ENCODE assay signal across 15 cellular contexts in the genomic region with DNA sequence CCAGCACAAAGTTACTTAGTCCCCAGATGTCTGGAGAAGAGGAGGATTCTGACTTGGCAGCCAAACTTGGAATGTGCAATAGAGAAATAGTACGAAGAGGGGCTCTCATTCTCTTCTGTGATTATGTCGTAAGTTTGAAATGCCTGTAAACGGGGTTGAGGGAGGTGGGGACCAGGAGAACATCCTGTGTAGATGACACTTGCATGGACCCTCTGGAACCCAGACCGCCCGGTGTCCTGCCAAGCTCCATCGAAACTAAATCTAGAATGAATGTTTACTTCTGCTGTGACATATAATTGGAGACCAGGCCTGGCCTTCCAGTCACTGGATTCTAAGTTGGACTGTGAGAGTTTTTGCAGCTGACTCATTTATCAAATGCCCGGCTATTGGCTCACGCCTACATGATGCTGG. TPM values are rescaled to one million over a fixed set of nuclear protein-coding genes. Genes with fewer than 3 reads are reported as not detected.
DNase-seq lines count a peak whose midpoint lies in the region; ATAC-seq and TF ChIP-seq lines count a peak whose summit lies in the region.
"Had no signal": no experiment of that assay in that cellular context is flagged by ENCODE, and none has a peak within 500 bp of the region (broad histone marks: within the 10 kb centered on the region; RNA-seq: fewer than 3 reads in every experiment).

No MANE protein-coding gene starts in this region.

- peak overlapping the region; percentile 99 for H3K27ac Mint-ChIP-seq in activated T-helper 2 cell treated with anti-CD3 and anti-CD28 coated beads, Interferon-gamma antibody, Interleukin-2, Interleukin-4, amounts not matched to agents 10 μg/mL and 5 μg/mL and 100 μg/mL, durations not matched to agents 14 hours and 24 hours and 36 hours
- H3K27ac Mint-ChIP-seq: stimulated activated naive B cell treated with anti-CD40 and anti-IgM and Interleukin-4, amounts not matched to agents 10 μg/mL and 1 μg/mL and 100 μg/mL, for 72 hours had no signal

- WGBS in psoas muscle, 3 donors, result 29 to 42% (median 36%) methylated on average over 8 of the region's 8 CpGs
- WGBS in mesendoderm (ENCODE audit: extremely low coverage, insufficient coverage, low lambda C conversion rate), result no CpG with 5 or more reads among the region's 8 CpGs

- peaks cover 58% of the 10 kb centered on the region for H3K36me3 Mint-ChIP-seq in activated T-helper 2 cell treated with anti-CD3 and anti-CD28 coated beads, Interferon-gamma antibody, Interleukin-2, Interleukin-4, amounts not matched to agents 10 μg/mL and 5 μg/mL and 100 μg/mL, durations not matched to agents 14 hours and 24 hours and 36 hours (ENCODE audit: low read depth)

- H2BK5ac ChIP-seq in mesendoderm (ENCODE audit: low read length), result no peak overlapping the region

- H3K56ac ChIP-seq in mesendoderm (ENCODE audit: low read length), result no peak overlapping the region

- H3K27me3 ChIP-seq in BJ (ENCODE audit: control insufficient read depth, insufficient read depth, low read length) (no peaks in the 10 kb centered on the region), psoas muscle (ENCODE audit: insufficient read depth in 3 of 3, low read length in 2 of 3) (no peaks in the 10 kb centered on the region), mesendoderm (ENCODE audit: insufficient read depth, low read length, poor library complexity) (no peaks in the 10 kb centered on the region)

- DNase-seq in BJ (ENCODE audit: low read depth), result peak; percentile 19
- no peak for DNase-seq in activated T-helper 2 cell treated with anti-CD3 and anti-CD28 coated beads, Interferon-gamma antibody, Interleukin-2, Interleukin-4, amounts not matched to agents 10 μg/mL and 5 μg/mL and 100 μg/mL, durations not matched to agents 14 hours and 24 hours and 36 hours (ENCODE audit: low spot score)
- DNase-seq in cardiac septum (ENCODE audit: low spot score), result peak; percentile 33
- DNase-seq in psoas muscle, result peak; percentile 75 to 85
- no peak for DNase-seq in GM19238 (ENCODE audit: insufficient read length, low spot score)
- DNase-seq in RKO (ENCODE audit: low spot score), result no peak
- no peak for DNase-seq in mesendoderm
- DNase-seq: activated CD4-positive, alpha-beta T cell treated with anti-CD3 and anti-CD28 coated beads for 36 hours; activated naive CD8-positive, alpha-beta T cell treated with anti-CD3 and anti-CD28 coated beads, Interleukin-2, amount 10 ng/mL, durations not matched to agents 7 days and 5 days; Caco-2; Karpas-422; mammary epithelial cell; stimulated activated naive B cell treated with anti-CD40 and anti-IgM and Interleukin-4, amounts not matched to agents 10 μg/mL and 1 μg/mL and 100 μg/mL, for 72 hours had no signal

- no peaks in the 10 kb centered on the region for H3K79me2 ChIP-seq in mesendoderm (ENCODE audit: control insufficient read depth, insufficient read depth, low read length)

- no peaks in the 10 kb centered on the region for H3K79me1 ChIP-seq in mesendoderm (ENCODE audit: low read length)

- H3K9ac ChIP-seq in mesendoderm (ENCODE audit: low read length), result no peak overlapping the region

- peak; percentile 55 to 70 (median 66) for ATAC-seq in psoas muscle
- ATAC-seq in GM21717 (IDR thresholded peaks at IDR 0.05; ENCODE audit: unreplicated experiment), result no peak
- ATAC-seq: activated CD4-positive, alpha-beta T cell treated with anti-CD3 and anti-CD28 coated beads for 36 hours; stimulated activated naive B cell treated with anti-CD40 and anti-IgM and Interleukin-4, amounts not matched to agents 10 μg/mL and 1 μg/mL and 100 μg/mL, for 72 hours had no signal

- no peak overlapping the region for H3K4me2 ChIP-seq in mesendoderm (ENCODE audit: low read length)

- H3K36me3 ChIP-seq in BJ (ENCODE audit: control insufficient read depth, insufficient read depth, low read length), result peaks cover 8% of the 10 kb centered on the region
- H3K36me3 ChIP-seq in psoas muscle (ENCODE audit: insufficient read depth in 1 of 2, low read depth in 1 of 2), result peaks cover 0 to 32% of the 10 kb centered on the region in 2 donors
- peaks cover 9% of the 10 kb centered on the region for H3K36me3 ChIP-seq in mesendoderm (ENCODE audit: control insufficient read depth, insufficient read depth, low read length)

- no peaks in the 10 kb centered on the region for H3K9me3 ChIP-seq in psoas muscle
- H3K9me3 ChIP-seq: Caco-2 had no signal

- no peak overlapping the region for H3K4ac ChIP-seq in mesendoderm (ENCODE audit: low read depth, low read length)

- H4K5ac ChIP-seq in mesendoderm (ENCODE audit: low read length), result no peak overlapping the region

- no peak overlapping the region for H3K23ac ChIP-seq in mesendoderm (ENCODE audit: low read length)

- H3K27ac ChIP-seq in psoas muscle, result peak overlapping the region; percentile 75
- H3K27ac ChIP-seq in mesendoderm (ENCODE audit: low read depth, low read length), result no peak overlapping the region

- H3K4me3 ChIP-seq in BJ (ENCODE audit: low read depth, low read length) (no peak overlapping the region), psoas muscle (no peak overlapping the region), mesendoderm (ENCODE audit: low read length) (no peak overlapping the region)

- peaks cover 36% of the 10 kb centered on the region for H3K4me1 Mint-ChIP-seq in activated T-helper 2 cell treated with anti-CD3 and anti-CD28 coated beads, Interferon-gamma antibody, Interleukin-2, Interleukin-4, amounts not matched to agents 10 μg/mL and 5 μg/mL and 100 μg/mL, durations not matched to agents 14 hours and 24 hours and 36 hours (ENCODE audit: low read depth)

- H3K18ac ChIP-seq in mesendoderm (ENCODE audit: low read length), result no peak overlapping the region

- no peak overlapping the region for H3K4me3 Mint-ChIP-seq in activated T-helper 2 cell treated with anti-CD3 and anti-CD28 coated beads, Interferon-gamma antibody, Interleukin-2, Interleukin-4, amounts not matched to agents 10 μg/mL and 5 μg/mL and 100 μg/mL, durations not matched to agents 14 hours and 24 hours and 36 hours (ENCODE audit: low read depth)
- H3K4me3 Mint-ChIP-seq: stimulated activated naive B cell treated with anti-CD40 and anti-IgM and Interleukin-4, amounts not matched to agents 10 μg/mL and 1 μg/mL and 100 μg/mL, for 72 hours had no signal

- no peaks in the 10 kb centered on the region for H3K9me3 Mint-ChIP-seq in activated T-helper 2 cell treated with anti-CD3 and anti-CD28 coated beads, Interferon-gamma antibody, Interleukin-2, Interleukin-4, amounts not matched to agents 10 μg/mL and 5 μg/mL and 100 μg/mL, durations not matched to agents 14 hours and 24 hours and 36 hours
- H3K9me3 Mint-ChIP-seq: activated naive CD8-positive, alpha-beta T cell treated with anti-CD3 and anti-CD28 coated beads, Interleukin-2, amount 10 ng/mL, durations not matched to agents 7 days and 5 days; stimulated activated naive B cell treated with anti-CD40 and anti-IgM and Interleukin-4, amounts not matched to agents 10 μg/mL and 1 μg/mL and 100 μg/mL, for 72 hours had no signal

- H3K27me3 Mint-ChIP-seq in activated T-helper 2 cell treated with anti-CD3 and anti-CD28 coated beads, Interferon-gamma antibody, Interleukin-2, Interleukin-4, amounts not matched to agents 10 μg/mL and 5 μg/mL and 100 μg/mL, durations not matched to agents 14 hours and 24 hours and 36 hours (ENCODE audit: low read depth), result no peaks in the 10 kb centered on the region
- H3K27me3 Mint-ChIP-seq: activated CD4-positive, alpha-beta T cell treated with anti-CD3 and anti-CD28 coated beads for 36 hours; activated naive CD8-positive, alpha-beta T cell treated with anti-CD3 and anti-CD28 coated beads, Interleukin-2, amount 10 ng/mL, durations not matched to agents 7 days and 5 days; stimulated activated naive B cell treated with anti-CD40 and anti-IgM and Interleukin-4, amounts not matched to agents 10 μg/mL and 1 μg/mL and 100 μg/mL, for 72 hours had no signal

- no peak overlapping the region for H4K8ac ChIP-seq in mesendoderm (ENCODE audit: low read depth, low read length)

- no peak overlapping the region for H2AK5ac ChIP-seq in mesendoderm (ENCODE audit: low read length)

- POLR2A ChIA-PET in BJ (lab: Charles Lee), result no interaction called here

- H2BK120ac ChIP-seq in mesendoderm (ENCODE audit: low read depth, low read length), result no peak overlapping the region

- TF ChIP-seq CTCF in BJ (IDR thresholded peaks at IDR 0.05; ENCODE audit: insufficient read depth, low read depth, low read length) (no peak), psoas muscle (IDR thresholded peaks at IDR 0.05) (no peak)

- H2BK15ac ChIP-seq in mesendoderm (replicated peaks; ENCODE audit: low read depth), result no peak overlapping the region

- H3K4me1 ChIP-seq in psoas muscle, result peaks cover 52% of the 10 kb centered on the region
- H3K4me1 ChIP-seq in mesendoderm (ENCODE audit: control insufficient read depth, low read depth, low read length), result no peaks in the 10 kb centered on the region
- H3K4me1 ChIP-seq: Caco-2 had no signal

- intact Hi-C loops in activated T-helper 2 cell treated with anti-CD3 and anti-CD28 coated beads, Interferon-gamma antibody, Interleukin-2, Interleukin-4, amounts not matched to agents 10 μg/mL and 5 μg/mL and 100 μg/mL, durations not matched to agents 14 hours and 24 hours and 36 hours (cut with micrococcal nuclease), result loop anchor here (5.0 to 10.0 kb wide), 2 partner anchors 88 to 239 kb away; partner anchors contain the start of genes GRK4, NOP14 and RGS12
- intact Hi-C loops in cardiac septum (cut with DNase I) (no loop called here), psoas muscle (cut with DNase I) (loop anchor here in 1 of 2 donors (5.0 kb wide), 1 partner anchor 88 kb away; the partner anchor contains the start of gene RGS12)

- CTCF ChIA-PET in BJ (lab: Yijun Ruan, JAX), result interaction anchor here (0.8 to 1.7 kb wide), 4 partner anchors 9 to 97 kb away, joined by 3 to 7 read pairs (median 4); no protein-coding TSS in a partner anchor

RNA-seq across cellular contexts. Expression of gene MSANTD1, which starts 44.9 kb away (rescaled TPM):
- 0.06 and 0.10 TPM in 2 replicates for polyA plus RNA-seq in BJ (2011; rRNA removed)
- polyA minus RNA-seq in BJ (2011; rRNA and poly(A)+ RNA removed), result 0.05 and 0.21 TPM in 2 replicates
- total RNA-seq in activated T-helper 2 cell treated with anti-CD3 and anti-CD28 coated beads, Interferon-gamma antibody, Interleukin-2, Interleukin-4, amounts not matched to agents 10 μg/mL and 5 μg/mL and 100 μg/mL, durations not matched to agents 14 hours and 24 hours and 36 hours, result 0.64 and 0.68 TPM in 2 replicates
- 1.1 TPM for total RNA-seq in cardiac septum
- total RNA-seq in psoas muscle, result under 1 TPM; 0.25 to 0.94 (median 0.70) TPM
- under 1 TPM; 0.11 to 0.34 (median 0.27) TPM for polyA plus RNA-seq in psoas muscle
- polyA plus RNA-seq in mesendoderm (2013, experiment 1 of 2), result 0.14 TPM
- 0.15 TPM for polyA plus RNA-seq in mesendoderm (2013, experiment 2 of 2)
- total RNA-seq: epithelial cell of proximal tubule had no signal

Comparison
In these comparisons a context has a peak if more than half of its experiments do, and no peak if none do; other contexts are left out.
1. DNase-seq: peak in BJ (single experiment), cardiac septum (single experiment) and psoas muscle (2 of 2); none in activated T-helper 2 cell treated with anti-CD3 and anti-CD28 coated beads, Interferon-gamma antibody, Interleukin-2, Interleukin-4, amounts not matched to agents 10 μg/mL and 5 μg/mL and 100 μg/mL, durations not matched to agents 14 hours and 24 hours and 36 hours (single experiment), GM19238 (single experiment), RKO (single experiment) and mesendoderm (single experiment).